In the genomic region with DNA sequence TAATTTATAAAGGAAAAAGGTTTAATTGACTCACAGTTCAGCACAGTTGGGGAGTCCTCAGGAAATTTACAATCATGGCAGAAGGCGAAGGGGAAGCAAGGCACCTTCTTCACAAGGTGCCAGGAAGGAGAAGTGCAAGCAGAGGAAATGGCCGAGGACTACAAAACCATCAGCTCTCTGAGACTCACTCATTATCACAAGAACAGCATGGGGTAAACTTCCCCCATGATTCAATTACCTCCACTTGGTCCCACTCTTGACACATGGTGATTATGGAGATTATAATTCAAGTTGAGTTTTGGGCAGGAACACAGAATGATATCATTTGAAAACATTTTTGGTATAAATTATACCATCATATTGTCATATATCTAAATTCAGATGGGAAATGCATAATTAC, we compare ENCODE assay signal across 19 cellular contexts.
"Had no signal": no experiment of that assay in that cellular context is flagged by ENCODE, and none has a peak within 500 bp of the region (broad histone marks: within the 10 kb centered on the region; RNA-seq: fewer than 3 reads in every experiment).

No MANE protein-coding gene starts in this region.

- ATAC-seq: effector memory CD8-positive, alpha-beta T cell; heart right ventricle; mucosa of descending colon; naive thymus-derived CD8-positive, alpha-beta T cell; psoas muscle; right lobe of liver; stimulated activated effector memory CD8-positive, alpha-beta T cell treated with anti-CD3 and anti-CD28 coated beads, Interleukin-12 subunit alpha, Interleukin-12 subunit beta, amount 100 ng/mL, for 72 hours; stimulated activated naive CD8-positive, alpha-beta T cell treated with anti-CD3 and anti-CD28 coated beads, Interleukin-15, Interleukin-2, amounts not matched to agents 100 U/mL and 50 U/mL, for 24 hours had no signal

- DNase-seq: effector memory CD8-positive, alpha-beta T cell; erythroblast; foreskin melanocyte; heart right ventricle; hypothalamus; kidney glomerular epithelial cell; mucosa of descending colon; naive thymus-derived CD8-positive, alpha-beta T cell; psoas muscle; retina; right lobe of liver; stimulated activated CD4-positive, alpha-beta T cell treated with anti-CD3 and anti-CD28 coated beads, Interleukin-4, amount 100 ng/mL, for 1 hour; stimulated activated CD8-positive, alpha-beta memory T cell treated with anti-CD3 and anti-CD28 coated beads, Interleukin-4, amount 100 ng/mL, for 48 hours; stimulated activated naive CD8-positive, alpha-beta T cell treated with anti-CD3 and anti-CD28 coated beads, Interleukin-15, Interleukin-2, amounts not matched to agents 100 U/mL and 50 U/mL, for 24 hours; tibial artery; upper lobe of left lung; uterus had no signal

- H3K4me3 ChIP-seq: heart right ventricle, mucosa of descending colon, psoas muscle, right lobe of liver, tibial artery, upper lobe of left lung, uterus had no signal

- H3K27me3 ChIP-seq: neutrophil, right lobe of liver, tibial artery, upper lobe of left lung, uterus had no signal

- H3K9me3 ChIP-seq: heart right ventricle, mucosa of descending colon, neutrophil, psoas muscle, right lobe of liver, tibial artery, upper lobe of left lung, uterus had no signal

- H3K36me3 ChIP-seq: heart right ventricle, neutrophil, right lobe of liver, tibial artery, upper lobe of left lung, uterus had no signal

- H3K27ac ChIP-seq: heart right ventricle, neutrophil, psoas muscle, right lobe of liver, tibial artery, upper lobe of left lung, uterus had no signal

- H3K4me1 ChIP-seq: heart right ventricle, psoas muscle, right lobe of liver, tibial artery, upper lobe of left lung, uterus had no signal
